8 cellular contexts compared by ENCODE assay signal in the genomic region with DNA sequence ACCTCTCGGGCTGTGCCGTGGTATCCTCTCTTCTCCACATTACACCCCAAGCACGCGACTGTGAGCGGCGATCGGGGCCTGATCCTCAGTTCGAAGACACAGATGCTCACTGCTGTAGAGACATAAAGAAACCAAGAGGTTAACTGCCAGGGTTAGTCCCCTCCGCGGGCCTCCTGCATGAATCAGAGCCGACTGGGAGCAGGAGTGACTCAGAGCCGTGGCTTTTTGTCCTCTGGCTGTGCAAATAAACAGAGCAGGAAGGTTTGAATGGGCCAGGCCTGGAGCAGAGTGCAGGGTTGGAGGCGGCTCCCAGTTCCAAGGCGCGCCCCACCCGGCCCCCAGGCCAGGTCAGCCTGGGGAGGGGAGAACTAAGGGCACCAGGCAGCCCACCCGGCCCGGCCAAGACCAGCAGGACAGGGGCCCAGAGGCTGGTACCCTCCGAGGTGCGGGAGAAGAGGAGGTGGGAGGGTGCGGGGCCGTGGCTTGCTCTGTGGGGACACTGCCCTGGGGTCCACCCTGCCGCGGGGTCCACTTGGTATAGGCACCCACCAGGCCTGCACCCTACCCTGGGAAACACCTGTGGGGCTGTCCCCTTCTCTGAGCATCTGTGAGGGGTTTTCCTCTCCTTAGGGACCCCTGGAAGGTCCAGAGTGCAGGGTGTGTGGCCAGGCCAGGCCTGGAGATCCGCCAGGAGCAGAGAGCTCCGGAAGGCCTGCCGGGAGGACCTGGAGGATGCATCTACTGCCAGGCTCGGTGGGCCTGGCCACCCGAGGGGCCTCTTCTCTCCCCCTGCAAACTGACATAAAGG. TPM values are rescaled to one million over a fixed set of nuclear protein-coding genes. Genes with fewer than 3 reads are reported as not detected.
DNase-seq lines count a peak whose midpoint lies in the region; ATAC-seq, FAIRE-seq and TF ChIP-seq lines count a peak whose summit lies in the region.

No MANE protein-coding gene starts in this region.

- H3K4me3 ChIP-seq in astrocyte of the spinal cord (ENCODE audit: low read depth, low read length) (no peak overlapping the region), keratinocyte (ENCODE audit: control insufficient read depth in 2 of 3, extremely low read depth in 1 of 3, insufficient read depth in 2 of 3, low read depth in 1 of 3, low read length in 3 of 3) (peak overlapping the region in 1 of 3 experiments; percentile 16)

- no peak for TF ChIP-seq CTCF in astrocyte of the spinal cord (IDR thresholded peaks at IDR 0.05; ENCODE audit: low read depth, low read length)
- no peak for TF ChIP-seq CTCF in keratinocyte (optimal IDR thresholded peaks at IDR 0.05 in 1 of 3, IDR thresholded peaks at IDR 0.05 in 1 of 3, conservative IDR thresholded peaks at IDR 0.05 in 1 of 3; ENCODE audit: extremely low read depth in 1 of 3, insufficient read depth in 2 of 3, low read length in 3 of 3)

- no peaks in the 10 kb centered on the region for H3K36me3 ChIP-seq in keratinocyte (ENCODE audit: control insufficient read depth in 2 of 2, extremely low read depth in 1 of 2, insufficient read depth in 2 of 2, low read length in 2 of 2)

- peak overlapping the region; percentile 67 for H3K4me2 ChIP-seq in keratinocyte (ENCODE audit: control insufficient read depth, extremely low read depth, insufficient read depth, low read depth, low read length)

- no peaks in the 10 kb centered on the region for H3K9me1 ChIP-seq in keratinocyte (ENCODE audit: control insufficient read depth, extremely low read depth, insufficient read depth, low read length)

- H3K9me3 ChIP-seq in keratinocyte (ENCODE audit: control insufficient read depth, low read depth, low read length) = no peaks in the 10 kb centered on the region

- H3K4me1 ChIP-seq in keratinocyte (ENCODE audit: control insufficient read depth, extremely low read depth, insufficient read depth, low read length) = peaks cover 28% of the 10 kb centered on the region

- H3K79me2 ChIP-seq in keratinocyte (ENCODE audit: control insufficient read depth, insufficient read depth, low read length) = no peaks in the 10 kb centered on the region

- H3K27me3 ChIP-seq in keratinocyte (ENCODE audit: control insufficient read depth, extremely low read depth, insufficient read depth, low read length) = no peaks in the 10 kb centered on the region

- peak overlapping the region; percentile 13 for H3K9ac ChIP-seq in keratinocyte (ENCODE audit: control insufficient read depth, extremely low read depth, insufficient read depth, low read length)

- peak; percentile 96 for DNase-seq in Daoy (ENCODE audit: low read depth)
- DNase-seq in NCI-H146 treated with DMSO at 0.1 percent for 48 hours (lab: John Stamatoyannopoulos, UW; ENCODE audit: unreplicated experiment) = peak; percentile 4
- peak; percentile 98 for DNase-seq in astrocyte of the spinal cord (ENCODE audit: low read depth, low spot score)
- DNase-seq in keratinocyte (ENCODE audit: low read depth, low spot score) = peak; percentile 53
- peak; percentile 28 to 51 (median 32) for DNase-seq in stimulated activated CD4-positive, alpha-beta T cell treated with anti-CD3 and anti-CD28 coated beads, Interleukin-12 subunit alpha, Interleukin-12 subunit beta, amount 100 ng/mL, for 48 hours (ENCODE audit: low read depth in 2 of 3, low spot score in 1 of 3)
- no peak for DNase-seq in GM19238 (ENCODE audit: insufficient read length, low spot score)

- peak overlapping the region; percentile 13 for H2AFZ ChIP-seq in keratinocyte (ENCODE audit: control insufficient read depth, low read length)

- in situ Hi-C loops in astrocyte of the spinal cord (cut with HindIII; ENCODE audit: low sequenced_read_pairs) = no loop called here

- FAIRE-seq in keratinocyte (lab: Jason Lieb, UNC) = peak; percentile 87

- no peaks in the 10 kb centered on the region for H4K20me1 ChIP-seq in keratinocyte (ENCODE audit: control insufficient read depth, extremely low read depth, insufficient read depth, low read length)

- dilution Hi-C loops in keratinocyte (cut with MboI; ENCODE audit: extremely low pct_ligation_motif_present, low sequenced_read_pairs) = no loop called here

- no peak for ATAC-seq in GM19395 (IDR thresholded peaks at IDR 0.05; ENCODE audit: unreplicated experiment)
- ATAC-seq in GM18907 (IDR thresholded peaks at IDR 0.05; ENCODE audit: unreplicated experiment) = no peak

- H3K27ac ChIP-seq in keratinocyte (ENCODE audit: control insufficient read depth, insufficient read depth, low read length) = peak overlapping the region; percentile 48

RNA-seq across cellular contexts. Expression of a gene that starts 16.5 kb away (rescaled TPM):
- 20.4 and 34.3 TPM in 2 replicates for total RNA-seq in Daoy (2014; rRNA removed; shearing (Covaris generic))
- 5.5 to 6.2 TPM (median 6.0 TPM) in 3 replicates for polyA plus RNA-seq in keratinocyte
- polyA plus RNA-seq in keratinocyte (2011; ENCODE audit: low read depth) = 0.51 TPM
- 4.9 and 8.6 TPM in 2 replicates for polyA plus RNA-seq in keratinocyte (2011; cell fraction: cytosol; rRNA removed)
- polyA plus RNA-seq in keratinocyte (2011; cell fraction: nucleus; rRNA removed) = 3.0 and 3.9 TPM in 2 replicates
- polyA plus RNA-seq in keratinocyte (2012; ENCODE audit: low replicate concordance) = 1.1 and 5.7 TPM in 2 replicates
- polyA minus RNA-seq in keratinocyte = 1.8 to 2.5 TPM (median 2.1 TPM) in 3 replicates
- 13.2 TPM for polyA minus RNA-seq in keratinocyte (2011; cell fraction: cytosol; rRNA and poly(A)+ RNA removed)
- 2.3 and 3.4 TPM in 2 replicates for polyA minus RNA-seq in keratinocyte (2011; cell fraction: nucleus; rRNA and poly(A)+ RNA removed)
